Comparison of ENCODE assay signal across 10 cellular contexts in genomic region chr11:18319914-18320313, GRCh38. TPM values are rescaled to one million over a fixed set of nuclear protein-coding genes. Genes with fewer than 3 reads are reported as not detected.
DNase-seq lines count a peak whose midpoint lies in the region; ATAC-seq, FAIRE-seq and TF ChIP-seq lines count a peak whose summit lies in the region.
"Had no signal": no experiment of that assay in that cellular context is flagged by ENCODE, and none has a peak within 500 bp of the region (broad histone marks: within the 10 kb centered on the region; RNA-seq: fewer than 3 reads in every experiment).

No MANE protein-coding gene starts in this region.

- no peak overlapping the region for H3K9ac ChIP-seq in endocrine pancreas (ENCODE audit: control insufficient read depth, insufficient read depth, low read length)
- H3K9ac ChIP-seq in skeletal muscle satellite cell (ENCODE audit: low read depth, low read length) = peak overlapping the region; percentile 97

- intact Hi-C loops in OCI-LY7 (cut with micrococcal nuclease; ENCODE audit: unreplicated experiment) = loop anchor here (5.0 kb wide), 2 partner anchors 78 to 203 kb away; no protein-coding TSS in a partner anchor
- intact Hi-C loops in sciatic nerve (cut with DNase I) = no loop called here

- FAIRE-seq in GM19239 (lab: Jason Lieb, UNC) = peak; percentile 68

- H3K4me2 ChIP-seq in OCI-LY7 (ENCODE audit: low read length) (peak overlapping the region; percentile 87), skeletal muscle satellite cell (ENCODE audit: low read length) (peak overlapping the region; percentile 80)

- H3K9me2 ChIP-seq in OCI-LY7 (ENCODE audit: insufficient read depth, low read length) = no peaks in the 10 kb centered on the region

- H3K27ac ChIP-seq in OCI-LY7 (ENCODE audit: low read depth, low read length, poor library complexity, severe bottlenecking) = no peak overlapping the region

- POLR2A ChIA-PET in OCI-LY7 (lab: Charles Lee) = interaction anchor here (0.6 to 4.4 kb wide), 9 partner anchors 8 to 1076 kb away, joined by 3 to 31 read pairs (median 7); partner anchors contain the start of gene LDHA

- H3K4me1 ChIP-seq in OCI-LY7 (ENCODE audit: insufficient read depth, low read length, poor library complexity, severe bottlenecking) (peaks cover 33% of the 10 kb centered on the region), endocrine pancreas (ENCODE audit: control insufficient read depth, insufficient read depth, low read length) (peaks cover 17% of the 10 kb centered on the region), skeletal muscle satellite cell (ENCODE audit: control insufficient read depth, insufficient read depth, low read length) (peaks cover 37% of the 10 kb centered on the region)

- H2AFZ ChIP-seq in OCI-LY7 (ENCODE audit: low read length) = no peak overlapping the region

- no peak for TF ChIP-seq CTCF in OCI-LY7 (conservative IDR thresholded peaks at IDR 0.05; ENCODE audit: low read length)

- no peak for ATAC-seq in sciatic nerve

- H3K27me3 ChIP-seq in endocrine pancreas (ENCODE audit: control insufficient read depth, insufficient read depth, low read length) (no peaks in the 10 kb centered on the region), skeletal muscle satellite cell (ENCODE audit: control insufficient read depth, insufficient read depth, low read length) (no peaks in the 10 kb centered on the region)

- H3K36me3 ChIP-seq in OCI-LY7 (ENCODE audit: insufficient read depth, low read length) = peaks cover 39% of the 10 kb centered on the region
- H3K36me3 ChIP-seq in endocrine pancreas (ENCODE audit: control insufficient read depth, insufficient read depth, low read length) = no peaks in the 10 kb centered on the region
- peaks cover 7% of the 10 kb centered on the region for H3K36me3 ChIP-seq in skeletal muscle satellite cell (ENCODE audit: insufficient read depth, low read length)

- DNase-seq in GM19239 (ENCODE audit: insufficient read length, low spot score) (no peak), OCI-LY7 (ENCODE audit: low spot score) (no peak), sciatic nerve (ENCODE audit: low spot score) (no peak), NCI-H1694 treated with DMSO at 0.1 percent for 48 hours (lab: John Stamatoyannopoulos, UW) (no peak), NCI-H524 treated with DMSO at 0.1 percent for 48 hours (lab: John Stamatoyannopoulos, UW) (no peak)
- DNase-seq: KG1; NCI-H446 treated with DMSO at 0.1 percent for 48 hours; stimulated activated CD4-positive, alpha-beta T cell treated with anti-CD3 and anti-CD28 coated beads, Interleukin-2, amount 100 ng/mL, for 48 hours had no signal

- H4K20me1 ChIP-seq in OCI-LY7 (ENCODE audit: insufficient read depth, low read length) = peaks cover 17% of the 10 kb centered on the region; the same call in 1 of the 2 replicates

- BruUV-seq in OCI-LY7 (replicated peaks; lab: Mats Ljungman, UMichigan) = no TSS peak

- H3K9me3 ChIP-seq in OCI-LY7 (ENCODE audit: low read length) = no peaks in the 10 kb centered on the region
- H3K9me3 ChIP-seq in endocrine pancreas (ENCODE audit: control insufficient read depth, low read length) = no peaks in the 10 kb centered on the region
- no peaks in the 10 kb centered on the region for H3K9me3 ChIP-seq in skeletal muscle satellite cell (replicated peaks; ENCODE audit: low read length)

- peak overlapping the region; percentile 87 for H3K4me3 ChIP-seq in OCI-LY7 (ENCODE audit: low read depth, low read length, poor library complexity, severe bottlenecking)
- H3K4me3 ChIP-seq in endocrine pancreas (ENCODE audit: control insufficient read depth, insufficient read depth, low read length) = peak overlapping the region; percentile 100
- H3K4me3 ChIP-seq in skeletal muscle satellite cell (ENCODE audit: low read length) = peak overlapping the region; percentile 98

- peaks cover 82% of the 10 kb centered on the region for H3K79me2 ChIP-seq in OCI-LY7 (ENCODE audit: insufficient read depth, low read depth, low read length)

- CTCF ChIA-PET in OCI-LY7 (lab: Charles Lee; ENCODE audit: unreplicated experiment) = no interaction called here

RNA-seq across cellular contexts. Expression of gene HPS5, which starts 2.0 kb away (rescaled TPM):
- 23.0 and 31.1 TPM in 2 replicates for total RNA-seq in OCI-LY7 (2014; rRNA removed; shearing (Covaris generic))
- total RNA-seq in OCI-LY7 (2022) = 25.4 and 29.9 TPM in 2 replicates
- total RNA-seq in skeletal muscle satellite cell (2012; rRNA removed) = 24.9 and 26.9 TPM in 2 replicates
- 44.5 TPM for total RNA-seq in sciatic nerve

RNA-seq across cellular contexts. Expression of gene GTF2H1, which starts 2.5 kb away (rescaled TPM):
- 48.0 and 53.1 TPM in 2 replicates for total RNA-seq in OCI-LY7 (2014; rRNA removed; shearing (Covaris generic))
- total RNA-seq in OCI-LY7 (2022) (58.0 and 62.1 TPM in 2 replicates), sciatic nerve (53.5 TPM)
- total RNA-seq in skeletal muscle satellite cell (2012; rRNA removed) = 74.3 and 81.6 TPM in 2 replicates

RNA-seq across cellular contexts. Expression of gene SAA1, which starts 53.9 kb away (rescaled TPM):
- total RNA-seq in OCI-LY7 (2014; rRNA removed; shearing (Covaris generic)) = not detected in 2 replicates
- total RNA-seq in OCI-LY7 (2022) = not detected in 2 replicates
- total RNA-seq in skeletal muscle satellite cell (2012; rRNA removed) = not detected in 2 replicates
- 11.6 TPM for total RNA-seq in sciatic nerve

Comparison
In these comparisons a context has a peak if more than half of its experiments do, and no peak if none do; other contexts are left out.
1. RNA of gene SAA1, which starts 53.9 kb away (total RNA-seq): 11.6 TPM in sciatic nerve (single experiment); not detected in OCI-LY7; every median in the first group is over 10 times any median in the second.
2. Peak in every context shown above with its lines, with median percentiles within 50 percentile points of each other: H3K4me3 ChIP-seq.